9 cellular contexts compared by ENCODE assay signal in the genomic region with DNA sequence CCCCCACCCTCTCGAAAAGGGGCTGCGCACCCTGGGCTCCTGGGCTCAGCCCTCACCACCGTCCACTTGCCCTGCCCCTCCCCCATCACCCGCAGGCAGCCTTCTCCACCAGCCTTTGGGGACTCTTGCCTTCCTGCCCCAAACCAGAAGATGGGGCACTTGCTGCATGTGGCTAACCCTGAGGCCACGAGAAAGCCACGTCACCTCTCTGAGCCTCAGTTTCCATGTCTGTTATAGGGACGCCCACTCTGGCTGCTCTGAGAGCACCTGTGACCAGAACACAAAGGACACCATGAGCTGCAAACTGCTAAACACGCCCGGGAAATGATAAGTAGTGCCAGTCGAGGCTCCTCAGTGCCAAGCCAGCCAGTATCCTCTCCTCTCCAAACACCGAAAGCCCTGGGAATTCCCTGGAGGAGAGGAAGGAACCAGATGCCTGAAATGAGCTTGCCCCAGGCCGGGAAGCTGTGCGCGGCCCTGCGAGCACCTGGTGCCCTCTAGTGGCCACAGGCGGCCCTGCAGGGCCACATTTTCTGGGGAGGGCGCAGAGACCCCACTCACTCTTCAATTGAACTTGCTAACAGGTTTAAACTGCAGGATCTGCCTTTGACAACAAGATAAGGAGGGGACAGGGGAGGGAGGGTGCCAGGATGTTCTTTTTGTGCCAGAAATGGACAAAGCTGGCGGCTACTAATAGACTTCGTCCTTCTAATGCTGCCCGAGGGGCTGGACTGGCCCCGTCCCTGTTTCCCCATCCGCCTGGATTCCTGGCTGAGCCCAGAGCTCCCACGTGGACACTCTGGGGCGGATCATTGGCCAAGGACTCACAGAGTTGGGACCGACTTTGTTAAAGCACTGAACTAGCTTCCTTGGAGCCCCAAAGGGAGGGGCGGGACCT. TPM values are rescaled to one million over a fixed set of nuclear protein-coding genes. Genes with fewer than 3 reads are reported as not detected.
DNase-seq lines count a peak whose midpoint lies in the region; ATAC-seq and TF ChIP-seq lines count a peak whose summit lies in the region.
"Had no signal": no experiment of that assay in that cellular context is flagged by ENCODE, and none has a peak within 500 bp of the region (broad histone marks: within the 10 kb centered on the region; RNA-seq: fewer than 3 reads in every experiment).

No MANE protein-coding gene starts in this region.

- POLR2A ChIA-PET in activated CD4-positive, alpha-beta T cell treated with anti-CD3 and anti-CD28 coated beads for 36 hours (lab: Charles Lee): no interaction called here

- TF ChIP-seq CTCF in AG10803 (conservative IDR thresholded peaks at IDR 0.05; ENCODE audit: low read length): peak; percentile 97
- peak; percentile 79 to 99 (median 93) for TF ChIP-seq CTCF in dorsolateral prefrontal cortex (IDR thresholded peaks at IDR 0.05 in 54 of 56, conservative IDR thresholded peaks at IDR 0.05 in 2 of 56; ENCODE audit: low read depth in 1 of 56, partially characterized antibody in 56 of 56)
- TF ChIP-seq CTCF in right lobe of liver (IDR thresholded peaks at IDR 0.05): peak; percentile 98 to 100 (median 99)

- intact Hi-C loops in activated CD4-positive, alpha-beta T cell treated with anti-CD3 and anti-CD28 coated beads for 36 hours (cut with DNase I, micrococcal nuclease): loop anchor here (1.0 to 5.0 kb wide), 7 partner anchors 52 to 449 kb away; no protein-coding TSS in a partner anchor
- intact Hi-C loops in dorsolateral prefrontal cortex (cut with DNase I): loop anchor here (5.0 kb wide), 4 partner anchors 64 to 354 kb away; no protein-coding TSS in a partner anchor
- intact Hi-C loops in right lobe of liver (cut with DNase I): loop anchor here (5.0 to 10.0 kb wide), 2 partner anchors 51 to 54 kb away; no protein-coding TSS in a partner anchor

- H3K4me3 Mint-ChIP-seq in activated CD4-positive, alpha-beta T cell treated with anti-CD3 and anti-CD28 coated beads for 36 hours: no peak overlapping the region
- H3K4me3 Mint-ChIP-seq: stimulated activated naive CD8-positive, alpha-beta T cell treated with anti-CD3 and anti-CD28 coated beads, Interleukin-15, Interleukin-2, amounts not matched to agents 100 ng/mL and 50 ng/mL, for 24 hours had no signal

- H3K36me3 ChIP-seq in right lobe of liver: no peaks in the 10 kb centered on the region

- H3K9me3 Mint-ChIP-seq in activated CD4-positive, alpha-beta T cell treated with anti-CD3 and anti-CD28 coated beads for 36 hours (ENCODE audit: low read depth): no peaks in the 10 kb centered on the region
- H3K9me3 Mint-ChIP-seq: stimulated activated naive CD8-positive, alpha-beta T cell treated with anti-CD3 and anti-CD28 coated beads, Interleukin-15, Interleukin-2, amounts not matched to agents 100 ng/mL and 50 ng/mL, for 24 hours had no signal

- peaks cover 3% of the 10 kb centered on the region for H3K27me3 Mint-ChIP-seq in activated CD4-positive, alpha-beta T cell treated with anti-CD3 and anti-CD28 coated beads for 36 hours

- CTCF ChIA-PET in activated CD4-positive, alpha-beta T cell treated with anti-CD3 and anti-CD28 coated beads for 36 hours (lab: Charles Lee): interaction anchor here (0.5 to 3.7 kb wide), 37 partner anchors 10 to 1164 kb away, joined by 3 to 42 read pairs (median 4); a partner anchor contains a TSS

- H3K9me3 ChIP-seq in right lobe of liver: no peaks in the 10 kb centered on the region

- H3K36me3 Mint-ChIP-seq in activated CD4-positive, alpha-beta T cell treated with anti-CD3 and anti-CD28 coated beads for 36 hours (ENCODE audit: low read depth): no peaks in the 10 kb centered on the region

- H3K4me1 Mint-ChIP-seq in activated CD4-positive, alpha-beta T cell treated with anti-CD3 and anti-CD28 coated beads for 36 hours: peaks cover 29% of the 10 kb centered on the region

- peaks cover 0 to 26% (median 12%) of the 10 kb centered on the region in 4 donors for H3K4me1 ChIP-seq in right lobe of liver

- peak overlapping the region; percentile 27 for H3K27ac Mint-ChIP-seq in activated CD4-positive, alpha-beta T cell treated with anti-CD3 and anti-CD28 coated beads for 36 hours
- H3K27ac Mint-ChIP-seq: stimulated activated naive CD8-positive, alpha-beta T cell treated with anti-CD3 and anti-CD28 coated beads, Interleukin-15, Interleukin-2, amounts not matched to agents 100 ng/mL and 50 ng/mL, for 24 hours had no signal

- H3K4me3 ChIP-seq in AG10803 (ENCODE audit: low read length) (no peak overlapping the region), dorsolateral prefrontal cortex (peak overlapping the region in 25 of 59 donors; percentile 0 to 55 (median 21)), right lobe of liver (peak overlapping the region in 2 of 3 donors; percentile 23 to 28)

- ATAC-seq in GM19043 (IDR thresholded peaks at IDR 0.05; ENCODE audit: low read depth, unreplicated experiment) (peak; percentile 50), right lobe of liver (peak; percentile 75 to 89 (median 87)), GM21717 (IDR thresholded peaks at IDR 0.05; ENCODE audit: unreplicated experiment) (no peak)
- ATAC-seq in activated CD4-positive, alpha-beta T cell treated with anti-CD3 and anti-CD28 coated beads for 36 hours: peak; percentile 62

- DNase-seq in AG10803 (ENCODE audit: low read depth): peak; percentile 66
- DNase-seq in NCI-H1105 (lab: John Stamatoyannopoulos, UW): peak; percentile 50
- DNase-seq in activated CD4-positive, alpha-beta T cell treated with anti-CD3 and anti-CD28 coated beads for 36 hours: peak; percentile 70
- peak in 7 of 10 donors; percentile 18 to 72 (median 37) for DNase-seq in dorsolateral prefrontal cortex
- peak; percentile 68 to 77 (median 76) for DNase-seq in right lobe of liver
- DNase-seq in stimulated activated CD8-positive, alpha-beta memory T cell treated with anti-CD3 and anti-CD28 coated beads, Interleukin-15, amount 100 ng/mL, for 1 hour (ENCODE audit: low read depth): peak; percentile 12

- peak; percentile 26 for TF ChIP-seq POLR2A in right lobe of liver (IDR thresholded peaks at IDR 0.05)

- H3K27ac ChIP-seq in dorsolateral prefrontal cortex (no peak overlapping the region), right lobe of liver (no peak overlapping the region)

- H3K27me3 ChIP-seq in dorsolateral prefrontal cortex (peaks cover 0 to 18% (median 0%) of the 10 kb centered on the region in 45 donors), right lobe of liver (no peaks in the 10 kb centered on the region)

- WGBS in right lobe of liver (ENCODE audit: insufficient coverage, low coverage, low lambda C conversion rate, missing lambda C conversion rate): 9% methylated on average over 18 of the region's 26 CpGs

RNA-seq across cellular contexts. Expression of a gene that starts 10.2 kb away (rescaled TPM):
- total RNA-seq in activated CD4-positive, alpha-beta T cell treated with anti-CD3 and anti-CD28 coated beads for 36 hours: not detected
- not detected for total RNA-seq in dorsolateral prefrontal cortex
- under 1 TPM in 1 of 6 experiments, not detected in 5; 0.18 TPM for total RNA-seq in right lobe of liver

RNA-seq across cellular contexts. Expression of a gene that starts 23.1 kb away (rescaled TPM):
- not detected for total RNA-seq in activated CD4-positive, alpha-beta T cell treated with anti-CD3 and anti-CD28 coated beads for 36 hours
- not detected for total RNA-seq in dorsolateral prefrontal cortex
- total RNA-seq in right lobe of liver: 1 to 10 TPM in 1 of 6 experiments, under 1 TPM in 2, not detected in 3; 0.26 to 2.8 (median 0.39) TPM

RNA-seq across cellular contexts. Expression of a gene that starts 33.6 kb away (rescaled TPM):
- total RNA-seq in activated CD4-positive, alpha-beta T cell treated with anti-CD3 and anti-CD28 coated beads for 36 hours: not detected
- under 1 TPM in 1 of 120 experiments, not detected in 119; 0.44 TPM for total RNA-seq in dorsolateral prefrontal cortex
- 100 to 1,000 TPM in 4 of 6 experiments, 10 to 100 TPM in 2; 79.7 to 414 (median 172) TPM for total RNA-seq in right lobe of liver

Comparison
In these comparisons a context has a peak if more than half of its experiments do, and no peak if none do; other contexts are left out.
1. DNase-seq: peak in every context shown above with its lines; median percentile 76 in right lobe of liver; 70 in activated CD4-positive, alpha-beta T cell treated with anti-CD3 and anti-CD28 coated beads for 36 hours; 66 in AG10803; 50 in NCI-H1105; 37 in dorsolateral prefrontal cortex; 12 in stimulated activated CD8-positive, alpha-beta memory T cell treated with anti-CD3 and anti-CD28 coated beads, Interleukin-15, amount 100 ng/mL, for 1 hour.
2. RNA of a gene that starts 33.6 kb away (total RNA-seq): 79.7 to 414 TPM in right lobe of liver; not detected in activated CD4-positive, alpha-beta T cell treated with anti-CD3 and anti-CD28 coated beads for 36 hours and 0.44 TPM in dorsolateral prefrontal cortex; every median in the first group is over 10 times any median in the second.
3. Peak in every context shown above with its lines, with median percentiles within 50 percentile points of each other: CTCF ChIP-seq.